In genomic region chr11:119018074-119018938, GRCh38 we compare ENCODE assay signal across 1 cellular context.
TF ChIP-seq lines count a peak whose summit lies in the region.

Gene RPS25 (minus strand): TSS chr11:119018343. CDS start chr11:119018284, 59 bp downstream.
Gene TRAPPC4 (plus strand): TSS chr11:119018766. CDS start chr11:119018796, 30 bp downstream.

TF ChIP-seq in HepG2, 621 proteins besides CTCF, POLR2A, EP300 and RAD21 (continued from another document and continues in another):
- no peak for TF ChIP-seq HOMEZ (CRISPR knock-in tag; IDR thresholded peaks at IDR 0.05; ENCODE audit: low read depth)
- no peak for TF ChIP-seq ESRRA (CRISPR knock-in tag; IDR thresholded peaks at IDR 0.05; ENCODE audit: low read depth)
- no peak for TF ChIP-seq SOX6 (IDR thresholded peaks at IDR 0.05)
- peak; percentile 60 for TF ChIP-seq SOX6 (CRISPR knock-in tag; IDR thresholded peaks at IDR 0.05)
- peak; percentile 63; the same call in 1 of the 2 replicates for TF ChIP-seq ZBTB37 (CRISPR knock-in tag; IDR thresholded peaks at IDR 0.05)
- 0 out of 2 replicates have a peak, but pooled peaks have one; percentile 33 for TF ChIP-seq HMG20A (CRISPR knock-in tag; IDR thresholded peaks at IDR 0.05; ENCODE audit: borderline replicate concordance)
- no peak for TF ChIP-seq ZBTB49 (CRISPR knock-in tag; IDR thresholded peaks at IDR 0.05; ENCODE audit: borderline replicate concordance)
- TF ChIP-seq MLLT10 (CRISPR knock-in tag; IDR thresholded peaks at IDR 0.05), result no peak
- TF ChIP-seq CBX1 (IDR thresholded peaks at IDR 0.05; ENCODE audit: low read depth), result peak; percentile 59
- no peak for TF ChIP-seq ZNF746 (CRISPR knock-in tag; IDR thresholded peaks at IDR 0.05)
- TF ChIP-seq ZBTB38 (CRISPR knock-in tag; IDR thresholded peaks at IDR 0.05), result peak; percentile 67
- peak; percentile 69; the same call in 1 of the 2 replicates for TF ChIP-seq STAT5B (CRISPR knock-in tag; IDR thresholded peaks at IDR 0.05)
- no peak for TF ChIP-seq SMARCC2 (IDR thresholded peaks at IDR 0.05)
- peak; percentile 65 for TF ChIP-seq ZMYM4 (CRISPR knock-in tag; IDR thresholded peaks at IDR 0.05)
- no peak; the same call in 1 of the 2 replicates for TF ChIP-seq NCOA1 (CRISPR knock-in tag; IDR thresholded peaks at IDR 0.05)
- TF ChIP-seq FOSL2 (CRISPR knock-in tag; IDR thresholded peaks at IDR 0.05), result peak; percentile 22; the same call in 1 of the 2 replicates
- peak; percentile 51; the same call in 1 of the 2 replicates for TF ChIP-seq ZNF224 (CRISPR knock-in tag; IDR thresholded peaks at IDR 0.05)
- TF ChIP-seq ZNF770 (CRISPR knock-in tag; IDR thresholded peaks at IDR 0.05), result no peak
- no peak for TF ChIP-seq RCOR2 (CRISPR knock-in tag; IDR thresholded peaks at IDR 0.05)
- no peak for TF ChIP-seq FOXP1 (IDR thresholded peaks at IDR 0.05)
- TF ChIP-seq FOXP1 (CRISPR knock-in tag; IDR thresholded peaks at IDR 0.05), result no peak
- TF ChIP-seq ZNF326 (CRISPR knock-in tag; IDR thresholded peaks at IDR 0.05; ENCODE audit: borderline replicate concordance), result no peak
- TF ChIP-seq ZNF879 (CRISPR knock-in tag; IDR thresholded peaks at IDR 0.05), result peak; percentile 90
- TF ChIP-seq ZSCAN5A (CRISPR knock-in tag; IDR thresholded peaks at IDR 0.05; ENCODE audit: borderline replicate concordance), result 0 out of 2 replicates have a peak, but pooled peaks have one; percentile 47
- TF ChIP-seq CSRNP1 (CRISPR knock-in tag; IDR thresholded peaks at IDR 0.05), result no peak
- TF ChIP-seq ZNF747 (CRISPR knock-in tag; IDR thresholded peaks at IDR 0.05; ENCODE audit: borderline replicate concordance), result peak; percentile 77; the same call in 1 of the 2 replicates
- no peak for TF ChIP-seq ZNF496 (CRISPR knock-in tag; IDR thresholded peaks at IDR 0.05; ENCODE audit: insufficient replicate concordance)
- TF ChIP-seq ZNF562 (CRISPR knock-in tag; IDR thresholded peaks at IDR 0.05; ENCODE audit: borderline replicate concordance), result no peak
- TF ChIP-seq ZBTB44 (CRISPR knock-in tag; IDR thresholded peaks at IDR 0.05), result no peak
- TF ChIP-seq TRIM22 (IDR thresholded peaks at IDR 0.05), result no peak
- TF ChIP-seq ZSCAN21 (CRISPR knock-in tag; IDR thresholded peaks at IDR 0.05; ENCODE audit: borderline replicate concordance), result no peak; the same call in 1 of the 2 replicates
- TF ChIP-seq KLF12 (CRISPR knock-in tag; IDR thresholded peaks at IDR 0.05; ENCODE audit: borderline replicate concordance), result peak; percentile 83; the same call in 1 of the 2 replicates
- no peak for TF ChIP-seq ZSCAN25 (CRISPR knock-in tag; IDR thresholded peaks at IDR 0.05)
- no peak for TF ChIP-seq ZNF17 (CRISPR knock-in tag; IDR thresholded peaks at IDR 0.05)
- no peak; the same call in none of the 2 replicates for TF ChIP-seq TIGD3 (CRISPR knock-in tag; IDR thresholded peaks at IDR 0.05; ENCODE audit: borderline replicate concordance)
- TF ChIP-seq ZNF737 (CRISPR knock-in tag; IDR thresholded peaks at IDR 0.05; ENCODE audit: borderline replicate concordance), result peak; percentile 50; the same call in 1 of the 2 replicates
- TF ChIP-seq ZNF329 (CRISPR knock-in tag; IDR thresholded peaks at IDR 0.05; ENCODE audit: low read depth), result peak; percentile 27; the same call in 1 of the 2 replicates
- peak; percentile 45; the same call in 1 of the 2 replicates for TF ChIP-seq ZNF776 (CRISPR knock-in tag; IDR thresholded peaks at IDR 0.05)
- no peak for TF ChIP-seq PCBP2 (optimal IDR thresholded peaks at IDR 0.05; ENCODE audit: low read depth, low read length, poor library complexity, severe bottlenecking)
- TF ChIP-seq ZNF124 (CRISPR knock-in tag; IDR thresholded peaks at IDR 0.05), result peak; percentile 82; the same call in 1 of the 2 replicates
- peak; percentile 77 for TF ChIP-seq MEF2D (CRISPR knock-in tag; IDR thresholded peaks at IDR 0.05)
- no peak for TF ChIP-seq HNRNPUL1 (IDR thresholded peaks at IDR 0.05; ENCODE audit: low read depth, low read length)
- no peak; the same call in 1 of the 2 replicates for TF ChIP-seq ZBTB25 (CRISPR knock-in tag; IDR thresholded peaks at IDR 0.05)
- no peak for TF ChIP-seq ZNF768 (CRISPR knock-in tag; IDR thresholded peaks at IDR 0.05)
- TF ChIP-seq MXD3 (CRISPR knock-in tag; IDR thresholded peaks at IDR 0.05), result no peak
- TF ChIP-seq GPN1 (CRISPR knock-in tag; IDR thresholded peaks at IDR 0.05; ENCODE audit: borderline replicate concordance), result no peak
- TF ChIP-seq REL (CRISPR knock-in tag; conservative IDR thresholded peaks at IDR 0.05), result peak; percentile 74
- TF ChIP-seq ZNF510 (CRISPR knock-in tag; IDR thresholded peaks at IDR 0.05; ENCODE audit: low read depth), result peak; percentile 57; the same call in 1 of the 2 replicates
- TF ChIP-seq SATB2 (CRISPR knock-in tag; IDR thresholded peaks at IDR 0.05), result 0 out of 2 replicates have a peak, but pooled peaks have one; percentile 58
